ENCODE assay signal across 1 cellular context in genomic region chr10:130179640-130180039, GRCh38.
TF ChIP-seq lines count a peak whose summit lies in the region.

No MANE protein-coding gene starts in this region.

TF ChIP-seq in H1, 55 proteins besides CTCF, POLR2A, EP300 and RAD21:
- TF ChIP-seq ASH2L (IDR thresholded peaks at IDR 0.05; ENCODE audit: low read length) (no peak), TEAD4 (IDR thresholded peaks at IDR 0.05; ENCODE audit: low read depth, low read length) (peak; percentile 65; the same call in 1 of the 2 replicates), MAFK (IDR thresholded peaks at IDR 0.05; ENCODE audit: low read depth, low read length) (peak; percentile 47; the same call in 1 of the 2 replicates)
